Comparison of ENCODE assay signal across 34 cellular contexts in genomic region chr6:49151033-49151432, GRCh38.
A peak's percentile ranks its signal among the peaks of the same experiment; 100 is the strongest.
DNase-seq lines count a peak whose midpoint lies in the region; ATAC-seq and TF ChIP-seq lines count a peak whose summit lies in the region.
"Had no signal": no experiment of that assay in that cellular context is flagged by ENCODE, and none has a peak within 500 bp of the region (broad histone marks: within the 10 kb centered on the region; RNA-seq: fewer than 3 reads in every experiment).

No MANE protein-coding gene starts in this region.

- no peak for TF ChIP-seq CTCF in IMR-90 (conservative IDR thresholded peaks at IDR 0.05; ENCODE audit: low read depth, low read length)
- no peak for TF ChIP-seq CTCF in chondrocyte (IDR thresholded peaks at IDR 0.05)
- no peak for TF ChIP-seq CTCF in osteocyte (IDR thresholded peaks at IDR 0.05)

- TF ChIP-seq POLR2A in IMR-90 (IDR thresholded peaks at IDR 0.05; ENCODE audit: low read depth, low read length), result no peak

- no peak for TF ChIP-seq RAD21 in IMR-90 (IDR thresholded peaks at IDR 0.05; ENCODE audit: low read length)

- H3K79me1 ChIP-seq in IMR-90 (ENCODE audit: low read depth in 1 of 2, low read length in 2 of 2), result no peaks in the 10 kb centered on the region
- H3K79me1 ChIP-seq in neuronal stem cell (ENCODE audit: low read depth, low read length), result no peaks in the 10 kb centered on the region

- no peak overlapping the region for H3K4me3 ChIP-seq in IMR-90 (ENCODE audit: insufficient read depth, low read depth, low read length)
- H3K4me3 ChIP-seq in neuronal stem cell (ENCODE audit: low read length in 2 of 2), result no peak overlapping the region
- H3K4me3 ChIP-seq: A549; BLaER1; BLaER1 treated with 17β-estradiol and CSF1 and Interleukin-3, amounts not matched to agents 10 nM and 100 nM had no signal

- H3K9me3 Mint-ChIP-seq in chondrocyte (ENCODE audit: low read depth), result peaks cover 27% of the 10 kb centered on the region
- H3K9me3 Mint-ChIP-seq in osteocyte (ENCODE audit: unreplicated experiment), result peaks cover 21% of the 10 kb centered on the region
- H3K9me3 Mint-ChIP-seq in activated CD4-positive, alpha-beta T cell treated with anti-CD3 and anti-CD28 coated beads, Interleukin-2, amount 10 ng/mL, durations not matched to agents 24 days and 14 days, result peaks cover 18% of the 10 kb centered on the region

- peak overlapping the region; percentile 58 for H2BK12ac ChIP-seq in neuronal stem cell (ENCODE audit: low read length)

- no TSS peak for BruUV-seq in IMR-90 (replicated peaks; lab: Mats Ljungman, UMichigan)

- in situ Hi-C loops in IMR-90 (cut with MboI; ENCODE audit: low sequenced_read_pairs), result no loop called here

- peaks cover 2% of the 10 kb centered on the region for H3K27me3 Mint-ChIP-seq in chondrocyte (ENCODE audit: low read depth)
- H3K27me3 Mint-ChIP-seq in osteocyte (ENCODE audit: unreplicated experiment), result peaks cover 26% of the 10 kb centered on the region
- no peaks in the 10 kb centered on the region for H3K27me3 Mint-ChIP-seq in activated CD4-positive, alpha-beta T cell treated with anti-CD3 and anti-CD28 coated beads, Interleukin-2, amount 10 ng/mL, durations not matched to agents 24 days and 14 days
- H3K27me3 Mint-ChIP-seq: B cell; CD4-positive, alpha-beta memory T cell; CD4-positive, alpha-beta T cell; CD4-positive, CD25-positive, alpha-beta regulatory T cell had no signal

- ATAC-seq in IMR-90 (ENCODE audit: low read depth) (no peak), GM21367 (IDR thresholded peaks at IDR 0.05; ENCODE audit: unreplicated experiment) (no peak)
- ATAC-seq: A549; CD8-positive, alpha-beta T cell had no signal

- H3K4me2 ChIP-seq in IMR-90 (ENCODE audit: low read depth, low read length) (no peak overlapping the region), neuronal stem cell (ENCODE audit: insufficient read depth, low read length, poor library complexity, severe bottlenecking) (no peak overlapping the region)
- H3K4me2 ChIP-seq: A549; BLaER1; BLaER1 treated with 17β-estradiol and CSF1 and Interleukin-3, amounts not matched to agents 10 nM and 100 nM had no signal

- H3K4me1 ChIP-seq in IMR-90 (ENCODE audit: control insufficient read depth, insufficient read depth, low read length) (no peaks in the 10 kb centered on the region), neuronal stem cell (ENCODE audit: control insufficient read depth in 2 of 2, insufficient read depth in 1 of 2, low read depth in 1 of 2, low read length in 2 of 2) (peaks cover 0 to 2% of the 10 kb centered on the region in 2 donors)
- H3K4me1 ChIP-seq: A549; BE2C; BLaER1; BLaER1 treated with 17β-estradiol and CSF1 and Interleukin-3, amounts not matched to agents 10 nM and 100 nM; Caco-2 had no signal

- POLR2A ChIA-PET in IMR-90 (lab: Charles Lee; ENCODE audit: unreplicated experiment), result no interaction called here

- no peak overlapping the region for H3K14ac ChIP-seq in IMR-90 (replicated peaks; ENCODE audit: low read depth, low read length)
- no peak overlapping the region for H3K14ac ChIP-seq in neuronal stem cell (ENCODE audit: low read length)

- no peaks in the 10 kb centered on the region for H3K9me1 ChIP-seq in IMR-90 (ENCODE audit: insufficient read depth, low read length)

- H2AK5ac ChIP-seq in IMR-90 (ENCODE audit: low read depth, low read length) (no peak overlapping the region), neuronal stem cell (ENCODE audit: low read depth, low read length) (peak overlapping the region; percentile 88)

- no peak overlapping the region for H2AK9ac ChIP-seq in IMR-90 (replicated peaks; ENCODE audit: low read depth, low read length, poor library complexity)

- H3K27ac ChIP-seq in IMR-90 (ENCODE audit: insufficient read depth, low read length), result no peak overlapping the region
- H3K27ac ChIP-seq in neuronal stem cell (replicated peaks; ENCODE audit: low read length), result no peak overlapping the region
- H3K27ac ChIP-seq: 22Rv1; A549; BLaER1; BLaER1 treated with 17β-estradiol and CSF1 and Interleukin-3, amounts not matched to agents 10 nM and 100 nM; C4-2B had no signal

- H4K91ac ChIP-seq in IMR-90 (ENCODE audit: insufficient read depth, low read depth, low read length) (no peak overlapping the region), neuronal stem cell (ENCODE audit: low read depth, low read length, poor library complexity) (no peak overlapping the region)

- H2BK15ac ChIP-seq in IMR-90 (ENCODE audit: low read depth, low read length) (no peak overlapping the region), neuronal stem cell (ENCODE audit: low read length) (peak overlapping the region; percentile 14)

- H2AFZ ChIP-seq in IMR-90 (replicated peaks; ENCODE audit: low read length, poor library complexity), result peak overlapping the region; percentile 32
- H2AFZ ChIP-seq in neuronal stem cell (ENCODE audit: low read length), result no peak overlapping the region

- H4K20me1 ChIP-seq in IMR-90 (ENCODE audit: insufficient read depth, low read length), result no peaks in the 10 kb centered on the region
- H4K20me1 ChIP-seq: BLaER1; BLaER1 treated with 17β-estradiol and CSF1 and Interleukin-3, amounts not matched to agents 10 nM and 100 nM had no signal

- 47% methylated on average over 5 of the region's 13 CpGs; no CpG with 5 or more reads in 1 of the 2 experiments for WGBS in IMR-90 (ENCODE audit: extremely low coverage in 2 of 2, insufficient read length in 1 of 2), 2 experiments
- no CpG with 5 or more reads among the region's 13 CpGs for WGBS in neuronal stem cell (ENCODE audit: extremely low coverage in 2 of 2, insufficient read length in 2 of 2, insufficient replicate concordance in 1 of 2), 2 donors

- H3K23ac ChIP-seq in IMR-90 (ENCODE audit: low read depth, low read length) (no peak overlapping the region), neuronal stem cell (ENCODE audit: low read depth, low read length, poor library complexity) (no peak overlapping the region)

- H3K18ac ChIP-seq in IMR-90 (ENCODE audit: low read depth, low read length) (no peak overlapping the region), neuronal stem cell (ENCODE audit: low read length) (peak overlapping the region; percentile 90)

- H4K8ac ChIP-seq in IMR-90 (ENCODE audit: low read depth in 2 of 2, low read length in 2 of 2) (no peak overlapping the region), neuronal stem cell (ENCODE audit: low read depth, low read length) (no peak overlapping the region)

- H3K9me3 ChIP-seq in IMR-90 (ENCODE audit: control insufficient read depth, insufficient read depth, low read length) (peaks cover 2% of the 10 kb centered on the region; the same call in 1 of the 2 replicates), neuronal stem cell (replicated peaks in 1 of 2; ENCODE audit: control insufficient read depth in 2 of 2, insufficient read depth in 1 of 2, low read depth in 1 of 2, low read length in 2 of 2) (peaks cover 0 to 5% of the 10 kb centered on the region in 2 donors)
- H3K9me3 ChIP-seq: A549, BE2C, Caco-2 had no signal

- H2BK5ac ChIP-seq in IMR-90 (ENCODE audit: low read depth, low read length, poor library complexity, severe bottlenecking), result no peak overlapping the region
- no peak overlapping the region for H2BK5ac ChIP-seq in neuronal stem cell (ENCODE audit: low read length)

- H3K36me3 ChIP-seq in IMR-90 (ENCODE audit: control insufficient read depth, insufficient read depth, low read length) (no peaks in the 10 kb centered on the region), neuronal stem cell (replicated peaks in 1 of 2; ENCODE audit: control insufficient read depth in 2 of 2, insufficient read depth in 2 of 2, low read length in 2 of 2) (no peaks in the 10 kb centered on the region)
- H3K36me3 ChIP-seq: BE2C; BLaER1; BLaER1 treated with 17β-estradiol and CSF1 and Interleukin-3, amounts not matched to agents 10 nM and 100 nM had no signal

- H3K4me3 Mint-ChIP-seq in chondrocyte (ENCODE audit: unreplicated experiment) (no peak overlapping the region), osteocyte (ENCODE audit: unreplicated experiment) (no peak overlapping the region)
- no peak overlapping the region for H3K4me3 Mint-ChIP-seq in activated CD4-positive, alpha-beta T cell treated with anti-CD3 and anti-CD28 coated beads, Interleukin-2, amount 10 ng/mL, durations not matched to agents 24 days and 14 days
- H3K4me3 Mint-ChIP-seq: B cell; CD14-positive monocyte; CD4-positive, alpha-beta memory T cell; CD4-positive, alpha-beta T cell; CD8-positive, alpha-beta memory T cell; CD8-positive, alpha-beta T cell had no signal

- no peak overlapping the region for H2BK20ac ChIP-seq in IMR-90 (ENCODE audit: low read depth, low read length)

- H3K4me1 Mint-ChIP-seq in chondrocyte (ENCODE audit: low read depth) (peaks cover 6% of the 10 kb centered on the region), osteocyte (ENCODE audit: unreplicated experiment) (peaks cover 15% of the 10 kb centered on the region)
- H3K4me1 Mint-ChIP-seq in activated CD4-positive, alpha-beta T cell treated with anti-CD3 and anti-CD28 coated beads, Interleukin-2, amount 10 ng/mL, durations not matched to agents 24 days and 14 days, result no peaks in the 10 kb centered on the region
- H3K4me1 Mint-ChIP-seq: B cell; CD14-positive monocyte; CD4-positive, alpha-beta memory T cell; CD4-positive, CD25-positive, alpha-beta regulatory T cell; CD8-positive, alpha-beta memory T cell had no signal

- H3K36me3 Mint-ChIP-seq in chondrocyte (ENCODE audit: low read depth) (no peaks in the 10 kb centered on the region), osteocyte (ENCODE audit: unreplicated experiment) (peaks cover 4% of the 10 kb centered on the region)
- H3K36me3 Mint-ChIP-seq in activated CD4-positive, alpha-beta T cell treated with anti-CD3 and anti-CD28 coated beads, Interleukin-2, amount 10 ng/mL, durations not matched to agents 24 days and 14 days (ENCODE audit: low read depth), result no peaks in the 10 kb centered on the region
- H3K36me3 Mint-ChIP-seq: CD14-positive monocyte; CD4-positive, alpha-beta memory T cell; CD4-positive, CD25-positive, alpha-beta regulatory T cell; CD8-positive, alpha-beta memory T cell; CD8-positive, alpha-beta T cell had no signal

- CTCF ChIA-PET in IMR-90 (lab: Yijun Ruan, JAX), result no interaction called here

- no peak overlapping the region for H4K5ac ChIP-seq in IMR-90 (ENCODE audit: low read depth, low read length)

- H3K4ac ChIP-seq in IMR-90 (ENCODE audit: low read depth, low read length) (no peak overlapping the region), neuronal stem cell (ENCODE audit: low read length) (peak overlapping the region; percentile 37)

- no peak overlapping the region for H2BK120ac ChIP-seq in IMR-90 (ENCODE audit: low read depth, low read length)
- no peak overlapping the region for H2BK120ac ChIP-seq in neuronal stem cell (ENCODE audit: low read depth, low read length)

- H3K27me3 ChIP-seq in IMR-90 (ENCODE audit: control insufficient read depth, insufficient read depth, low read length) (no peaks in the 10 kb centered on the region), neuronal stem cell (ENCODE audit: control insufficient read depth in 3 of 3, insufficient read depth in 3 of 3, low read depth in 1 of 3, low read length in 3 of 3) (no peaks in the 10 kb centered on the region)
- H3K27me3 ChIP-seq: BE2C; BLaER1; BLaER1 treated with 17β-estradiol and CSF1 and Interleukin-3, amounts not matched to agents 10 nM and 100 nM had no signal

- H3K9ac ChIP-seq in IMR-90 (ENCODE audit: low read depth, low read length), result no peak overlapping the region
- peak overlapping the region; percentile 44 for H3K9ac ChIP-seq in neuronal stem cell (ENCODE audit: low read depth, low read length, poor library complexity)
- H3K9ac ChIP-seq: BLaER1; BLaER1 treated with 17β-estradiol and CSF1 and Interleukin-3, amounts not matched to agents 10 nM and 100 nM had no signal

- DNase-seq in IMR-90, result no peak
- DNase-seq in chondrocyte (ENCODE audit: low spot score), result peak; percentile 38
- DNase-seq in neuronal stem cell (ENCODE audit: low spot score), result no peak
- DNase-seq in osteocyte (ENCODE audit: extremely low spot score, unreplicated experiment), result no peak
- no peak for DNase-seq in activated CD4-positive, CD25-positive, alpha-beta regulatory T cell (lab: John Stamatoyannopoulos, UW)
- DNase-seq in glomerular visceral epithelial cell (ENCODE audit: extremely low spot score), result no peak
- no peak for DNase-seq in activated CD4-positive, alpha-beta T cell treated with anti-CD3 and anti-CD28 coated beads, Interleukin-2, amount 10 ng/mL, durations not matched to agents 24 days and 14 days
- DNase-seq: 8988T; ACHN; AML-193; BE2C; C1 segment of cervical spinal cord; Caco-2; Calu3; CD4-positive, alpha-beta memory T cell; CD4-positive, alpha-beta T cell; CD4-positive, CD25-positive, alpha-beta regulatory T cell; CD8-positive, alpha-beta memory T cell; CD8-positive, alpha-beta T cell; COR-L47; DMS 273 treated with DMSO at 0.1 percent for 48 hours; DMS153; DMS53; DMS79; DMS79 treated with DMSO at 0.1 percent for 48 hours; DND-41 had no signal

- dilution Hi-C loops in IMR-90 (cut with HindIII; ENCODE audit: low sequenced_read_pairs, unreplicated experiment), result no loop called here

- intact Hi-C loops in IMR-90 (cut with micrococcal nuclease), result no loop called here
- intact Hi-C loops in activated CD4-positive, alpha-beta T cell treated with anti-CD3 and anti-CD28 coated beads, Interleukin-2, amount 10 ng/mL, durations not matched to agents 24 days and 14 days (cut with micrococcal nuclease), result no loop called here

- no peak overlapping the region for H3K27ac Mint-ChIP-seq in chondrocyte (ENCODE audit: unreplicated experiment)
- H3K27ac Mint-ChIP-seq in osteocyte (ENCODE audit: unreplicated experiment), result peak overlapping the region; percentile 37
- no peak overlapping the region for H3K27ac Mint-ChIP-seq in activated CD4-positive, alpha-beta T cell treated with anti-CD3 and anti-CD28 coated beads, Interleukin-2, amount 10 ng/mL, durations not matched to agents 24 days and 14 days
- H3K27ac Mint-ChIP-seq: B cell; CD14-positive monocyte; CD4-positive, alpha-beta memory T cell; CD4-positive, alpha-beta T cell; CD4-positive, CD25-positive, alpha-beta regulatory T cell; CD8-positive, alpha-beta memory T cell; CD8-positive, alpha-beta T cell had no signal

- no peak overlapping the region for H3K56ac ChIP-seq in IMR-90 (ENCODE audit: extremely low read depth, insufficient read depth, low read length)
